ENCODE assay signal across 8 cellular contexts in genomic region chr1:46183119-46183842, GRCh38. TPM values are rescaled to one million over a fixed set of nuclear protein-coding genes. Genes with fewer than 3 reads are reported as not detected.
DNase-seq lines count a peak whose midpoint lies in the region; ATAC-seq and TF ChIP-seq lines count a peak whose summit lies in the region.

No MANE protein-coding gene starts in this region.

- H3K27me3 ChIP-seq in trophoblast cell (ENCODE audit: insufficient read depth, low read length) = no peaks in the 10 kb centered on the region

- H2BK5ac ChIP-seq in trophoblast cell (ENCODE audit: low read depth, low read length, poor library complexity) = no peak overlapping the region

- peaks cover 10 to 15% of the 10 kb centered on the region in 2 experiments for H3K36me3 ChIP-seq in trophoblast cell (ENCODE audit: control insufficient read depth in 1 of 2, insufficient read depth in 2 of 2, low read length in 2 of 2)

- H3K9me3 ChIP-seq in trophoblast cell (ENCODE audit: insufficient read depth, low read depth, low read length) = no peaks in the 10 kb centered on the region

- POLR2A ChIA-PET in RWPE1 (lab: Yijun Ruan, JAX; ENCODE audit: low non-redundant PET) = interaction anchor here (1.3 kb wide), 1 partner anchor 15 kb away, joined by 4 read pairs; the partner anchor contains the start of gene POMGNT1

- H3K4me3 ChIP-seq in fibroblast of pulmonary artery (replicated peaks; ENCODE audit: low read depth, low read length) (no peak overlapping the region), trophoblast cell (ENCODE audit: low read depth, low read length) (no peak overlapping the region)

- no peak overlapping the region for H3K4me2 ChIP-seq in trophoblast cell (ENCODE audit: low read length)

- H3K79me1 ChIP-seq in trophoblast cell (ENCODE audit: low read length) = no peaks in the 10 kb centered on the region

- H4K91ac ChIP-seq in trophoblast cell (ENCODE audit: low read depth, low read length) = no peak overlapping the region

- peak overlapping the region; percentile 14 for H3K14ac ChIP-seq in trophoblast cell (ENCODE audit: low read length)

- no peak overlapping the region for H2BK12ac ChIP-seq in trophoblast cell (ENCODE audit: low read length)

- DNase-seq in HK-2 (ENCODE audit: unreplicated experiment) (peak; percentile 93), RWPE1 (ENCODE audit: low spot score) (peak; percentile 96), fibroblast of pulmonary artery (ENCODE audit: low read depth) (peak; percentile 83), trophoblast cell (peak; percentile 69 to 79)
- no peak for DNase-seq in activated naive CD4-positive, alpha-beta T cell treated with anti-CD3 and anti-CD28 coated beads, Interleukin-2, amount 10 ng/mL, durations not matched to agents 7 days and 5 days
- DNase-seq in stimulated activated CD4-positive, alpha-beta T cell treated with anti-CD3 and anti-CD28 coated beads, Interleukin-12 subunit alpha, Interleukin-12 subunit beta, amount 100 ng/mL, for 4 hours = no peak

- TF ChIP-seq CTCF in RWPE1 (conservative IDR thresholded peaks at IDR 0.05; ENCODE audit: low read depth) (no peak), fibroblast of pulmonary artery (IDR thresholded peaks at IDR 0.05; ENCODE audit: low read length, missing control alignments) (no peak)

- H3K9ac ChIP-seq in trophoblast cell (ENCODE audit: low read length) = no peak overlapping the region

- peak overlapping the region; percentile 63 for H2AK5ac ChIP-seq in trophoblast cell (ENCODE audit: low read length)

- H4K12ac ChIP-seq in trophoblast cell (ENCODE audit: low read depth, low read length) = no peak overlapping the region

- H4K8ac ChIP-seq in trophoblast cell (ENCODE audit: low read depth, low read length) = no peak overlapping the region

- H3K27ac Mint-ChIP-seq in activated naive CD4-positive, alpha-beta T cell treated with anti-CD3 and anti-CD28 coated beads, Interleukin-2, amount 10 ng/mL, durations not matched to agents 7 days and 5 days = no peak overlapping the region

- no peak overlapping the region for H3K4ac ChIP-seq in trophoblast cell (ENCODE audit: low read depth, low read length)

- H3K79me2 ChIP-seq in trophoblast cell (ENCODE audit: control insufficient read depth, insufficient read depth, low read length, poor library complexity) = no peaks in the 10 kb centered on the region

- H3K4me1 Mint-ChIP-seq in activated naive CD4-positive, alpha-beta T cell treated with anti-CD3 and anti-CD28 coated beads, Interleukin-2, amount 10 ng/mL, durations not matched to agents 7 days and 5 days = peaks cover 13% of the 10 kb centered on the region

- no peak overlapping the region for H3K23ac ChIP-seq in trophoblast cell (ENCODE audit: low read length)

- H2BK120ac ChIP-seq in trophoblast cell (ENCODE audit: insufficient read depth, low read length, poor library complexity) = peak overlapping the region; percentile 41

- H3K4me3 Mint-ChIP-seq in activated naive CD4-positive, alpha-beta T cell treated with anti-CD3 and anti-CD28 coated beads, Interleukin-2, amount 10 ng/mL, durations not matched to agents 7 days and 5 days = no peak overlapping the region

- no peaks in the 10 kb centered on the region for H3K9me3 Mint-ChIP-seq in activated naive CD4-positive, alpha-beta T cell treated with anti-CD3 and anti-CD28 coated beads, Interleukin-2, amount 10 ng/mL, durations not matched to agents 7 days and 5 days

- WGBS in trophoblast cell (ENCODE audit: extremely low coverage, insufficient coverage, insufficient read length) = no CpG with 5 or more reads among the region's 7 CpGs

- H3K27me3 Mint-ChIP-seq in activated naive CD4-positive, alpha-beta T cell treated with anti-CD3 and anti-CD28 coated beads, Interleukin-2, amount 10 ng/mL, durations not matched to agents 7 days and 5 days = no peaks in the 10 kb centered on the region

- H3K18ac ChIP-seq in trophoblast cell (ENCODE audit: low read length) = no peak overlapping the region

- CTCF ChIA-PET in RWPE1 (lab: Yijun Ruan, JAX) = interaction anchor here (0.5 to 1.9 kb wide), 7 partner anchors 16 to 62 kb away, joined by 3 to 16 read pairs (median 4); no protein-coding TSS in a partner anchor
- CTCF ChIA-PET in activated naive CD4-positive, alpha-beta T cell treated with anti-CD3 and anti-CD28 coated beads, Interleukin-2, amount 10 ng/mL, durations not matched to agents 7 days and 5 days (lab: Charles Lee) = interaction anchor here (0.6 to 5.0 kb wide), 4 partner anchors 38 to 147 kb away, joined by 4 to 46 read pairs (median 12); no protein-coding TSS in a partner anchor

- peak overlapping the region; percentile 98 for H3K27ac ChIP-seq in RWPE1
- peak overlapping the region; percentile 16 for H3K27ac ChIP-seq in trophoblast cell (ENCODE audit: low read depth, low read length)

- H2AFZ ChIP-seq in trophoblast cell (ENCODE audit: insufficient read depth, low read length, poor library complexity) = no peak overlapping the region

- ATAC-seq in GM18502 (IDR thresholded peaks at IDR 0.05; ENCODE audit: poor library complexity, unreplicated experiment) (no peak), HG03439 (IDR thresholded peaks at IDR 0.05; ENCODE audit: unreplicated experiment) (no peak)

- H3K4me1 ChIP-seq in trophoblast cell (ENCODE audit: control insufficient read depth in 1 of 2, insufficient read depth in 2 of 2, low read length in 2 of 2) = peaks cover 11 to 14% of the 10 kb centered on the region in 2 experiments

- no peaks in the 10 kb centered on the region for H3K36me3 Mint-ChIP-seq in activated naive CD4-positive, alpha-beta T cell treated with anti-CD3 and anti-CD28 coated beads, Interleukin-2, amount 10 ng/mL, durations not matched to agents 7 days and 5 days

RNA-seq across cellular contexts. Expression of gene P3R3URF, which starts 7.0 kb away (rescaled TPM):
- polyA plus RNA-seq in trophoblast cell (2013) = not detected in 2 replicates

RNA-seq across cellular contexts. Expression of gene TSPAN1, which starts 8.4 kb away (rescaled TPM):
- polyA plus RNA-seq in trophoblast cell (2013) = 0.81 and 1.1 TPM in 2 replicates

RNA-seq across cellular contexts. Expression of gene POMGNT1, which starts 15.0 kb away (rescaled TPM):
- polyA plus RNA-seq in trophoblast cell (2013) = 52.7 and 55.9 TPM in 2 replicates

RNA-seq across cellular contexts. Expression of gene LURAP1, which starts 19.9 kb away (rescaled TPM):
- polyA plus RNA-seq in trophoblast cell (2013) = 1.6 and 1.7 TPM in 2 replicates

RNA-seq across cellular contexts. Expression of gene PIK3R3, which starts 50.9 kb away (rescaled TPM):
- 5.2 and 5.6 TPM in 2 replicates for polyA plus RNA-seq in trophoblast cell (2013)

Comparison
In these comparisons a context has a peak if more than half of its experiments do, and no peak if none do; other contexts are left out.
1. DNase-seq: peak in HK-2 (single experiment), RWPE1 (single experiment), fibroblast of pulmonary artery (single experiment) and trophoblast cell (2 of 2); none in activated naive CD4-positive, alpha-beta T cell treated with anti-CD3 and anti-CD28 coated beads, Interleukin-2, amount 10 ng/mL, durations not matched to agents 7 days and 5 days (single experiment) and stimulated activated CD4-positive, alpha-beta T cell treated with anti-CD3 and anti-CD28 coated beads, Interleukin-12 subunit alpha, Interleukin-12 subunit beta, amount 100 ng/mL, for 4 hours (single experiment).